ENCODE assay signal across 8 cellular contexts in genomic region chr2:88684519-88684918, GRCh38.
"Had no signal": no experiment of that assay in that cellular context is flagged by ENCODE, and none has a peak within 500 bp of the region (broad histone marks: within the 10 kb centered on the region; RNA-seq: fewer than 3 reads in every experiment).

No MANE protein-coding gene starts in this region.

- DNase-seq: GDM1, GF-D8 had no signal

- FAIRE-seq: G401.6, GM12878, GM12891, GM12892, GM18507, GM19239 had no signal

- H3K4me3 ChIP-seq: GM12878 had no signal

- ATAC-seq: GM12878 had no signal
